17 cellular contexts compared by ENCODE assay signal in genomic region chr1:25481625-25482024, GRCh38.
"Had no signal": no experiment of that assay in that cellular context is flagged by ENCODE, and none has a peak within 500 bp of the region (broad histone marks: within the 10 kb centered on the region; RNA-seq: fewer than 3 reads in every experiment).

No MANE protein-coding gene starts in this region.

- H3K4me3 ChIP-seq: adrenal gland, left lung, pancreas, spleen had no signal

- DNase-seq: activated CD4-positive, alpha-beta T cell treated with anti-CD3 and anti-CD28 coated beads, Interleukin-2, amount 50 U/mL, for 4 hours; activated CD4-positive, CD25-positive, alpha-beta regulatory T cell treated with anti-CD3 and anti-CD28 coated beads, Interleukin-2, amount 50 U/mL, for 72 hours; activated naive CD4-positive, alpha-beta T cell treated with anti-CD3 and anti-CD28 coated beads, Interleukin-2, amount 50 U/mL, for 16 hours; activated T-cell treated with anti-CD3 and anti-CD28 coated beads, Interleukin-2, amount 50 U/mL, for 1 hour; endodermal cell; islet precursor cell; left lung; pancreas; spleen; stimulated activated CD4-positive, alpha-beta T cell treated with anti-CD3 and anti-CD28 coated beads, Interleukin-1b, Interleukin-23, amount 100 ng/mL, for 48 hours; stimulated activated naive B cell treated with anti-CD40 and anti-IgM and Interleukin-4, amounts not matched to agents 10 μg/mL and 1 μg/mL and 100 μg/mL, for 72 hours; trophoblast cell had no signal

- ATAC-seq: left lung; pancreas; sciatic nerve; stimulated activated naive B cell treated with anti-CD40 and anti-IgM and Interleukin-4, amounts not matched to agents 10 μg/mL and 1 μg/mL and 100 μg/mL, for 72 hours had no signal

- H3K27ac ChIP-seq: left lung, pancreas, spleen had no signal

- FAIRE-seq: pancreas had no signal

- H3K27me3 Mint-ChIP-seq: dendritic cell treated with granulocyte-macrophage colony-stimulating factor and Interleukin-4, amounts not matched to agents 40 ng/mL and 50 ng/mL, for 4 days; stimulated activated naive B cell treated with anti-CD40 and anti-IgM and Interleukin-4, amounts not matched to agents 10 μg/mL and 1 μg/mL and 100 μg/mL, for 72 hours had no signal

- H3K27ac Mint-ChIP-seq: dendritic cell treated with granulocyte-macrophage colony-stimulating factor and Interleukin-4, amounts not matched to agents 40 ng/mL and 50 ng/mL, for 4 days; endodermal cell had no signal

- H3K9me3 Mint-ChIP-seq: dendritic cell treated with granulocyte-macrophage colony-stimulating factor and Interleukin-4, amounts not matched to agents 40 ng/mL and 50 ng/mL, for 4 days; endodermal cell; mesothelial cell of epicardium; neural crest cell; stimulated activated naive B cell treated with anti-CD40 and anti-IgM and Interleukin-4, amounts not matched to agents 10 μg/mL and 1 μg/mL and 100 μg/mL, for 72 hours had no signal

- H3K27me3 ChIP-seq: adrenal gland, left lung, pancreas, spleen had no signal

- H3K9me3 ChIP-seq: adrenal gland, left lung, pancreas, spleen had no signal

- H3K4me3 Mint-ChIP-seq: dendritic cell treated with granulocyte-macrophage colony-stimulating factor and Interleukin-4, amounts not matched to agents 40 ng/mL and 50 ng/mL, for 4 days; endodermal cell; mesothelial cell of epicardium; neural crest cell; stimulated activated naive B cell treated with anti-CD40 and anti-IgM and Interleukin-4, amounts not matched to agents 10 μg/mL and 1 μg/mL and 100 μg/mL, for 72 hours had no signal
